In genomic region chr3:155572085-155572484, GRCh38 we compare ENCODE assay signal across 11 cellular contexts.
DNase-seq lines count a peak whose midpoint lies in the region; TF ChIP-seq lines count a peak whose summit lies in the region.
"Had no signal": no experiment of that assay in that cellular context is flagged by ENCODE, and none has a peak within 500 bp of the region (broad histone marks: within the 10 kb centered on the region; RNA-seq: fewer than 3 reads in every experiment).

No MANE protein-coding gene starts in this region.

- H3K27ac ChIP-seq in fibroblast of lung (ENCODE audit: insufficient read depth, low read length): no peak overlapping the region

- in situ Hi-C loops in GM13976 (cut with MboI; ENCODE audit: low sequenced_read_pairs, unreplicated experiment): no loop called here

- H3K4me3 ChIP-seq in MG63: no peak overlapping the region
- no peak overlapping the region for H3K4me3 ChIP-seq in fibroblast of lung (replicated peaks in 1 of 4; ENCODE audit: control extremely low read depth in 1 of 4, insufficient read depth in 1 of 4, low read depth in 3 of 4, low read length in 4 of 4)

- H3K9me3 ChIP-seq in MG63 (no peaks in the 10 kb centered on the region), fibroblast of lung (ENCODE audit: control insufficient read depth, insufficient read depth, low read depth, low read length) (no peaks in the 10 kb centered on the region)

- H4K20me1 ChIP-seq in fibroblast of lung (ENCODE audit: control insufficient read depth, extremely low read depth, insufficient read depth, low read length): no peaks in the 10 kb centered on the region

- no peak overlapping the region for H2AFZ ChIP-seq in fibroblast of lung (ENCODE audit: low read length)

- H3K4me1 ChIP-seq in fibroblast of lung (ENCODE audit: control insufficient read depth, extremely low read depth, insufficient read depth, low read length): no peaks in the 10 kb centered on the region

- H3K36me3 ChIP-seq in MG63: no peaks in the 10 kb centered on the region
- H3K36me3 ChIP-seq in fibroblast of lung (ENCODE audit: control insufficient read depth, insufficient read depth, low read length): no peaks in the 10 kb centered on the region

- no peak overlapping the region for H3K4me2 ChIP-seq in fibroblast of lung (ENCODE audit: extremely low read depth, insufficient read depth, low read length)

- H3K79me2 ChIP-seq in fibroblast of lung (ENCODE audit: control insufficient read depth, insufficient read depth, low read length): no peaks in the 10 kb centered on the region

- peak; percentile 65 for DNase-seq in Ammon's horn (ENCODE audit: low spot score)
- peak; percentile 8 for DNase-seq in MG63
- peak; percentile 26 to 44 for DNase-seq in fibroblast of lung (ENCODE audit: low read depth in 2 of 2)
- DNase-seq in pons (ENCODE audit: low spot score): peak; percentile 6
- DNase-seq in nucleus accumbens (lab: John Stamatoyannopoulos, UW): no peak
- no peak for DNase-seq in effector CD8-positive, alpha-beta T cell (lab: John Stamatoyannopoulos, UW)
- DNase-seq in GM13976 (ENCODE audit: low spot score): no peak
- DNase-seq: GF-D8; RPMI8226; stimulated activated naive CD4-positive, alpha-beta T cell; T-helper 17 cell had no signal

- no peaks in the 10 kb centered on the region for H3K27me3 ChIP-seq in MG63
- H3K27me3 ChIP-seq in fibroblast of lung (ENCODE audit: control insufficient read depth, insufficient read depth, low read length): no peaks in the 10 kb centered on the region

- TF ChIP-seq CTCF in fibroblast of lung (conservative IDR thresholded peaks at IDR 0.05 in 1 of 2, IDR thresholded peaks at IDR 0.05 in 1 of 2; ENCODE audit: low read depth in 1 of 2, low read length in 2 of 2) (no peak), GM13976 (IDR thresholded peaks at IDR 0.05; ENCODE audit: borderline replicate concordance, control extremely low read depth, extremely low read depth, insufficient read depth, missing control alignments) (no peak)

- H3K9ac ChIP-seq in fibroblast of lung (ENCODE audit: insufficient read depth, low read length): no peak overlapping the region

Comparison
In these comparisons a context has a peak if more than half of its experiments do, and no peak if none do; other contexts are left out.
1. DNase-seq: peak in Ammon's horn (single experiment), MG63 (single experiment), fibroblast of lung (2 of 2) and pons (single experiment); none in nucleus accumbens (0 of 56), effector CD8-positive, alpha-beta T cell (single experiment) and GM13976 (single experiment).